Comparison of ENCODE assay signal across 13 cellular contexts in the genomic region with DNA sequence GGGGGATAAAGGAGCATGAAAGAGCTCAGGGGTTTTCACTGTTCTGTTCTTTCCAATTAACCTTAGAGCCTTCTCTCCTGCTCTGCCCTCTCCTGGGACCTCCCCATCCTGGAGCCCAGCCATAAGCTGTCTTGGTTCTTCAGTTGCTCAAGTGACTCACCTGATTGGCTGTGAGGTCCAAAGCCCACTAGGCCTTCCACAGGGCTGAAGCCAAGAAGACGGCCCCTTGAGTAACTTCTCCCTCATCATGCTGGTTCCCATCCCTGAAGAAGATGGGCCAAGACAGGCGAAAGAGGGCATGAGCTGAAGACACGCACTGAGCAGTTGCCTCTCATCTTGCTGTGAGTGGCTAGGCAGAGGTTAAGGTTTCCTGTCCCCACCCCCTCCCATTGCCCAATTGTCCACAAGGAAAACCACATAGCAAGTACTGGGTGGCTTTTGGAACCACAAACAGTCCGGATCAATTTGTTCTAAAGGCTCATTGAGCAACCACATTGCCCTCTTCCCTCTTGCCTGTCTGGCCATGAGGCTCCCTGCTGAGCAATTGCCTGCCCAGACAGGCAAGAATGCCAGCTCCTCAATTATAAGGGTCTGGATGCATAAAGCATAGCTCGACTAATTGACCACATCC. TPM values are rescaled to one million over a fixed set of nuclear protein-coding genes. Genes with fewer than 3 reads are reported as not detected.
DNase-seq lines count a peak whose midpoint lies in the region; TF ChIP-seq lines count a peak whose summit lies in the region.
"Had no signal": no experiment of that assay in that cellular context is flagged by ENCODE, and none has a peak within 500 bp of the region (broad histone marks: within the 10 kb centered on the region; RNA-seq: fewer than 3 reads in every experiment).

No MANE protein-coding gene starts in this region.

- DNase-seq in GF-D8 (lab: John Stamatoyannopoulos, UW): peak; percentile 10
- DNase-seq in NCI-H69 (lab: John Stamatoyannopoulos, UW): peak; percentile 1
- peak; percentile 30 for DNase-seq in epithelial cell of esophagus (ENCODE audit: low read depth)
- peak; percentile 89 for DNase-seq in renal cortical epithelial cell (ENCODE audit: low read depth)
- no peak for DNase-seq in GM13977 (ENCODE audit: low spot score)
- DNase-seq in RPMI8226: no peak
- no peak for DNase-seq in iPS-NIHi7 (ENCODE audit: extremely low spot score)
- DNase-seq in HT-29 (ENCODE audit: low spot score): no peak
- DNase-seq: DND-41, NCI-H1417, PC-9, spleen had no signal

- in situ Hi-C loops in GM13977 (cut with MboI; ENCODE audit: low pct_unique_long_range_greater_than_20kb, low sequenced_read_pairs, unreplicated experiment): no loop called here

- H3K4me3 ChIP-seq in epithelial cell of esophagus (ENCODE audit: low read length): no peak overlapping the region
- H3K4me3 ChIP-seq: PC-9, spleen had no signal

- TF ChIP-seq CTCF in epithelial cell of esophagus (IDR thresholded peaks at IDR 0.05; ENCODE audit: insufficient read depth, low read depth, low read length, missing control alignments): no peak
- no peak for TF ChIP-seq CTCF in GM13977 (IDR thresholded peaks at IDR 0.05; ENCODE audit: extremely low read depth, insufficient read depth, missing control alignments)

RNA-seq across cellular contexts. Expression of gene GPAM, which starts 43.9 kb away (rescaled TPM):
- 8.5 and 14.9 TPM in 2 replicates for total RNA-seq in renal cortical epithelial cell
- total RNA-seq in HT-29 (2014; rRNA removed; shearing (Covaris generic)): 2.3 and 3.4 TPM in 2 replicates

RNA-seq across cellular contexts. Expression of gene TECTB, which starts 55.8 kb away (rescaled TPM):
- not detected in 2 replicates for total RNA-seq in renal cortical epithelial cell
- total RNA-seq in HT-29 (2014; rRNA removed; shearing (Covaris generic)): not detected in 2 replicates
- total RNA-seq: epithelial cell of proximal tubule, PC-9, spleen had no signal

Comparison
In these comparisons a context has a peak if more than half of its experiments do, and no peak if none do; other contexts are left out.
1. DNase-seq: peak in GF-D8 (single experiment), NCI-H69 (single experiment), epithelial cell of esophagus (single experiment) and renal cortical epithelial cell (single experiment); none in GM13977 (single experiment), RPMI8226 (single experiment), iPS-NIHi7 (single experiment) and HT-29 (single experiment).